In genomic region chr2:74407682-74408081, GRCh38 we compare ENCODE assay signal across 19 cellular contexts.
"Had no signal": no experiment of that assay in that cellular context is flagged by ENCODE, and none has a peak within 500 bp of the region (broad histone marks: within the 10 kb centered on the region; RNA-seq: fewer than 3 reads in every experiment).

No MANE protein-coding gene starts in this region.

- DNase-seq: Karpas-422, KG1, MM.1S, NCI-H1092 treated with DMSO at 0.1 percent for 48 hours, NCI-H1436, NCI-H187, NCI-H2029, NCI-H2081 treated with DMSO at 0.1 percent for 48 hours, NCI-H2171, NCI-H226, NCI-H446, NCI-H510A, NCI-H524 treated with DMSO at 0.1 percent for 48 hours, NCI-H69, NCI-H774, SIG-M5, SK-N-SH, SW 1271 had no signal

- H3K27ac ChIP-seq: RWPE1 had no signal

- H3K9me3 ChIP-seq: SK-N-SH had no signal

- H3K9ac ChIP-seq: SK-N-SH had no signal

- H3K4me2 ChIP-seq: SK-N-SH had no signal
